ENCODE assay signal across 18 cellular contexts in genomic region chr11:10642298-10642697, GRCh38. TPM values are rescaled to one million over a fixed set of nuclear protein-coding genes. Genes with fewer than 3 reads are reported as not detected.
A peak's percentile ranks its signal among the peaks of the same experiment; 100 is the strongest.
DNase-seq lines count a peak whose midpoint lies in the region; ATAC-seq and TF ChIP-seq lines count a peak whose summit lies in the region.
"Had no signal": no experiment of that assay in that cellular context is flagged by ENCODE, and none has a peak within 500 bp of the region (broad histone marks: within the 10 kb centered on the region; RNA-seq: fewer than 3 reads in every experiment).

No MANE protein-coding gene starts in this region.

- H3K9me3 ChIP-seq in T-helper 17 cell (ENCODE audit: control insufficient read depth, low read length, poor library complexity, severe bottlenecking) = no peaks in the 10 kb centered on the region
- no peaks in the 10 kb centered on the region for H3K9me3 ChIP-seq in esophagus muscularis mucosa
- no peaks in the 10 kb centered on the region for H3K9me3 ChIP-seq in upper lobe of right lung
- H3K9me3 ChIP-seq: SJCRH30 had no signal

- H3K4me3 Mint-ChIP-seq in T-helper 17 cell (no peak overlapping the region), mesothelial cell of epicardium (no peak overlapping the region)
- H3K4me3 Mint-ChIP-seq: activated CD4-positive, alpha-beta T cell treated with anti-CD3 and anti-CD28 coated beads, Interleukin-2, amount 10 ng/mL, durations not matched to agents 24 days and 14 days; neural progenitor cell had no signal

- peak overlapping the region; percentile 43 for H3K27ac Mint-ChIP-seq in T-helper 17 cell
- no peak overlapping the region for H3K27ac Mint-ChIP-seq in mesothelial cell of epicardium
- H3K27ac Mint-ChIP-seq: activated CD4-positive, alpha-beta T cell treated with anti-CD3 and anti-CD28 coated beads, Interleukin-2, amount 10 ng/mL, durations not matched to agents 24 days and 14 days had no signal

- H3K27me3 ChIP-seq in esophagus muscularis mucosa = no peaks in the 10 kb centered on the region
- H3K27me3 ChIP-seq in rectal smooth muscle tissue (ENCODE audit: control insufficient read depth, insufficient read depth, low read length) = no peaks in the 10 kb centered on the region
- H3K27me3 ChIP-seq in upper lobe of right lung = no peaks in the 10 kb centered on the region
- H3K27me3 ChIP-seq: neural progenitor cell had no signal

- no peak for TF ChIP-seq EP300 in esophagus muscularis mucosa (IDR thresholded peaks at IDR 0.05)

- no peaks in the 10 kb centered on the region for H3K9me3 Mint-ChIP-seq in mesothelial cell of epicardium
- H3K9me3 Mint-ChIP-seq: activated CD4-positive, alpha-beta T cell treated with anti-CD3 and anti-CD28 coated beads, Interleukin-2, amount 10 ng/mL, durations not matched to agents 24 days and 14 days; neural progenitor cell had no signal

- ATAC-seq in T-helper 17 cell = no peak
- ATAC-seq in upper lobe of right lung = no peak
- no peak for ATAC-seq in GM21423 (IDR thresholded peaks at IDR 0.05; ENCODE audit: unreplicated experiment)
- no peak for ATAC-seq in HG03521 (IDR thresholded peaks at IDR 0.05; ENCODE audit: unreplicated experiment)

- DNase-seq in T-helper 17 cell (no peak), esophagus muscularis mucosa (ENCODE audit: extremely low spot score) (no peak), upper lobe of right lung (peak; percentile 41), mesothelial cell of epicardium (ENCODE audit: low spot score in 2 of 2, unreplicated experiment in 2 of 2) (no peak), MV-4-11 (lab: John Stamatoyannopoulos, UW) (no peak)
- DNase-seq: activated CD4-positive, alpha-beta T cell treated with anti-CD3 and anti-CD28 coated beads, Interleukin-2, amount 10 ng/mL, durations not matched to agents 24 days and 14 days; DMS79; left cardiac atrium; NCI-H1092 treated with DMSO at 0.1 percent for 48 hours; NCI-H2081; NCI-H446; SJCRH30; stimulated activated CD4-positive, alpha-beta T cell treated with anti-CD3 and anti-CD28 coated beads, Interleukin-4, amount 100 ng/mL, for 4 hours had no signal

- TF ChIP-seq CTCF in esophagus muscularis mucosa (IDR thresholded peaks at IDR 0.05) = no peak
- no peak for TF ChIP-seq CTCF in upper lobe of right lung (IDR thresholded peaks at IDR 0.05)
- TF ChIP-seq CTCF in mesothelial cell of epicardium (IDR thresholded peaks at IDR 0.05; ENCODE audit: unreplicated experiment) = no peak

- H3K36me3 ChIP-seq in esophagus muscularis mucosa = peaks cover 0 to 14% (median 2%) of the 10 kb centered on the region in 4 donors
- H3K36me3 ChIP-seq in rectal smooth muscle tissue (ENCODE audit: control insufficient read depth, insufficient read depth, low read length) = no peaks in the 10 kb centered on the region
- H3K36me3 ChIP-seq in upper lobe of right lung = no peaks in the 10 kb centered on the region
- H3K36me3 ChIP-seq: neural progenitor cell, SJCRH30 had no signal

- WGBS in esophagus muscularis mucosa = 66% methylated on average over 3 of the region's 3 CpGs

- H3K4me1 Mint-ChIP-seq in T-helper 17 cell = peaks cover 4% of the 10 kb centered on the region
- peaks cover 25% of the 10 kb centered on the region for H3K4me1 Mint-ChIP-seq in mesothelial cell of epicardium

- H3K9ac ChIP-seq in rectal smooth muscle tissue (ENCODE audit: low read length) = no peak overlapping the region
- H3K9ac ChIP-seq: neural progenitor cell had no signal

- intact Hi-C loops in esophagus muscularis mucosa (cut with DNase I) = no loop called here
- intact Hi-C loops in upper lobe of right lung (cut with DNase I) = no loop called here

- no peak for TF ChIP-seq POLR2A in esophagus muscularis mucosa (IDR thresholded peaks at IDR 0.05; ENCODE audit: low read depth)

- H3K27ac ChIP-seq in esophagus muscularis mucosa (replicated peaks in 1 of 4) = peak overlapping the region; percentile 70 to 86 (median 73)
- peak overlapping the region; percentile 38 for H3K27ac ChIP-seq in rectal smooth muscle tissue (ENCODE audit: low read depth, low read length)
- peak overlapping the region; percentile 21 for H3K27ac ChIP-seq in upper lobe of right lung
- H3K27ac ChIP-seq: neural progenitor cell, SJCRH30 had no signal

- H3K4me1 ChIP-seq in esophagus muscularis mucosa (peaks cover 10 to 98% (median 95%) of the 10 kb centered on the region in 4 donors), rectal smooth muscle tissue (ENCODE audit: control insufficient read depth, insufficient read depth, low read length) (peaks cover 34% of the 10 kb centered on the region), upper lobe of right lung (peaks cover 34% of the 10 kb centered on the region)
- H3K4me1 ChIP-seq: SJCRH30 had no signal

- H3K27me3 Mint-ChIP-seq in T-helper 17 cell (peaks cover 26% of the 10 kb centered on the region), mesothelial cell of epicardium (ENCODE audit: low read depth) (no peaks in the 10 kb centered on the region)

- peaks cover 2% of the 10 kb centered on the region for H3K36me3 Mint-ChIP-seq in T-helper 17 cell (ENCODE audit: low read depth)
- H3K36me3 Mint-ChIP-seq in mesothelial cell of epicardium = no peaks in the 10 kb centered on the region

- H3K4me3 ChIP-seq in esophagus muscularis mucosa (no peak overlapping the region), rectal smooth muscle tissue (ENCODE audit: low read length) (no peak overlapping the region), upper lobe of right lung (no peak overlapping the region)
- H3K4me3 ChIP-seq: neural progenitor cell, SJCRH30 had no signal

RNA-seq across cellular contexts. Expression of gene IRAG1, which starts 51.3 kb away (rescaled TPM):
- total RNA-seq in T-helper 17 cell (under 1 TPM; 0.17 to 0.99 TPM), esophagus muscularis mucosa (100 to 1,000 TPM; 205 to 338 (median 276) TPM), upper lobe of right lung (18.0 TPM), mesothelial cell of epicardium (13.1 to 13.8 TPM (median 13.6 TPM) in 3 replicates)
- total RNA-seq: activated CD4-positive, alpha-beta T cell treated with anti-CD3 and anti-CD28 coated beads, Interleukin-2, amount 10 ng/mL, durations not matched to agents 24 days and 14 days; SJCRH30; T-helper 1 cell treated with Interleukin-12 subunit alpha and Interleukin-12 subunit beta and Interleukin-4 antibody, amounts not matched to agents 30 ng/mL and 1 ng/mL, for 36 hours had no signal

Comparison
In these comparisons a context has a peak if more than half of its experiments do, and no peak if none do; other contexts are left out.
1. H3K27ac ChIP-seq: peak in every context shown above with its lines; median percentile 73 in esophagus muscularis mucosa; 38 in rectal smooth muscle tissue; 21 in upper lobe of right lung.
2. RNA of gene IRAG1, which starts 51.3 kb away (total RNA-seq): 205 to 338 TPM in esophagus muscularis mucosa; 18.0 TPM in upper lobe of right lung (single experiment), 13.1 to 13.8 TPM in mesothelial cell of epicardium and 0.17 to 0.99 TPM in T-helper 17 cell; every median in the first group is over 10 times any median in the second.